11 cellular contexts compared by ENCODE assay signal in the genomic region with DNA sequence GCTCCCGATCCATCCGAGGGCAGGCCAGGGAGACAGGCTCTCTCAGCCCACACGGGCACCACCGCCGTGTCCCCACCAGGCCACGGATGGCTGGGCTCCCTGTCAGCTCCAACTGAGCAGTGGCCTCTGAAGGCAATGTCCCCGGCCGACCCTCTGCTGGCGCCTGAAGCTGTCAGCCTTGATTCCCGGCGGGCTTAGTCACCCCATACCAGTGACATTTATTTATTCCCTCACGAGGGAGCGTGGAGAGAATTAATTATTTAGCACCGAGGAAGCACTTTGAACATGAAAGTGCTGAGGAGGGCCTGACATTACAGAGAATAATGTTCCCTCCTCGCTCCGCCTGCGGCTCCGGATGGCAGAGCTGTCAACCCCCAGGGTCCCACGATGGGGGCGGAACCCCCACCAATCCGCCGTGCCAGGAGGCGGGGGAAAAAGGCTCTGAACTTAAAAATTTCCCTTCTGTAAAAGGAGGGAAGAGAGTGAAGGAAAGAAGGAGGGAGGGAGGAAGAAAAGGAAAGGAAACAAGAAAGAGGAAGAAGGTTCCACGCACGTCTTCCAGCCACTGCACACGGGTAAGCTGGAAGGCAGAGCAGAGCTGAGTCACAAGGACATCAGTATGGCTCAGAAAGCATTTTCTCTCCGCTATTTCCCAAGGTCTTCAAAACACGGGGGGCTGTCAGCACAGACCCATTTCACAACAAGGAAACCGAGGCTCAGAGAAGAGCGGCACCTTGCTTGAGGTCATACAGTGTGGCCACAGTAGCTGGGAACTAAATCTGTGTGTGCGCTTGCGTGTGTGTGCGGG.
DNase-seq lines count a peak whose midpoint lies in the region; TF ChIP-seq lines count a peak whose summit lies in the region.
"Had no signal": no experiment of that assay in that cellular context is flagged by ENCODE, and none has a peak within 500 bp of the region (broad histone marks: within the 10 kb centered on the region; RNA-seq: fewer than 3 reads in every experiment).

No MANE protein-coding gene starts in this region.

- no peaks in the 10 kb centered on the region for H3K27me3 ChIP-seq in muscle layer of duodenum (ENCODE audit: low read depth, low read length)
- H3K27me3 ChIP-seq: spleen had no signal

- H3K9me3 ChIP-seq in muscle layer of duodenum (ENCODE audit: control insufficient read depth in 1 of 2, low read length in 2 of 2) = no peaks in the 10 kb centered on the region
- H3K9me3 ChIP-seq: A549, spleen had no signal

- H3K27me3 Mint-ChIP-seq in endothelial cell (ENCODE audit: unreplicated experiment) = peaks cover 12% of the 10 kb centered on the region
- H3K27me3 Mint-ChIP-seq: activated CD4-positive, alpha-beta T cell treated with anti-CD3 and anti-CD28 coated beads, Interleukin-2, amount 10 ng/mL, durations not matched to agents 7 days and 5 days had no signal

- peak overlapping the region; percentile 42 for H3K4me3 Mint-ChIP-seq in endothelial cell (ENCODE audit: unreplicated experiment)
- H3K4me3 Mint-ChIP-seq: activated CD4-positive, alpha-beta T cell treated with anti-CD3 and anti-CD28 coated beads, Interleukin-2, amount 10 ng/mL, durations not matched to agents 7 days and 5 days had no signal

- H3K27ac ChIP-seq in muscle layer of duodenum (ENCODE audit: low read length) = peak overlapping the region; percentile 63

- peaks cover 3% of the 10 kb centered on the region for H3K36me3 Mint-ChIP-seq in endothelial cell (ENCODE audit: low read depth, unreplicated experiment)

- peak overlapping the region; percentile 26 to 42 for H3K4me3 ChIP-seq in muscle layer of duodenum (ENCODE audit: low read depth in 1 of 2, low read length in 2 of 2)
- H3K4me3 ChIP-seq: A549, spleen had no signal

- H3K9me3 Mint-ChIP-seq in endothelial cell (ENCODE audit: unreplicated experiment) = no peaks in the 10 kb centered on the region

- DNase-seq in SKM-1 treated with dmso at 0.1 percent for 144 hours (lab: John Stamatoyannopoulos, UW; ENCODE audit: unreplicated experiment) (peak; percentile 15), SKM-1 (lab: John Stamatoyannopoulos, UW; ENCODE audit: unreplicated experiment) (no peak), endothelial cell (ENCODE audit: low spot score) (no peak), ureter (ENCODE audit: low spot score) (peak; percentile 70), epidermal melanocyte (ENCODE audit: insufficient read length, low spot score) (no peak), HT-29 (ENCODE audit: low spot score) (no peak)
- DNase-seq in activated CD4-positive, alpha-beta T cell treated with anti-CD3 and anti-CD28 coated beads, Interleukin-2, amount 50 U/mL, for 1 hour = no peak
- DNase-seq: activated CD4-positive, alpha-beta T cell treated with anti-CD3 and anti-CD28 coated beads, Interleukin-2, amount 10 ng/mL, durations not matched to agents 7 days and 5 days; spleen had no signal

- H3K27ac Mint-ChIP-seq in endothelial cell (ENCODE audit: unreplicated experiment) = peak overlapping the region; percentile 75
- H3K27ac Mint-ChIP-seq: activated CD4-positive, alpha-beta T cell treated with anti-CD3 and anti-CD28 coated beads, Interleukin-2, amount 10 ng/mL, durations not matched to agents 7 days and 5 days had no signal

- peaks cover 8 to 27% of the 10 kb centered on the region in 2 donors for H3K4me1 ChIP-seq in muscle layer of duodenum (ENCODE audit: control insufficient read depth in 1 of 2, insufficient read depth in 2 of 2, low read length in 2 of 2)

- no peaks in the 10 kb centered on the region for H3K36me3 ChIP-seq in muscle layer of duodenum (ENCODE audit: control insufficient read depth in 1 of 2, insufficient read depth in 2 of 2, low read length in 2 of 2)
- H3K36me3 ChIP-seq: spleen had no signal

- peaks cover 10% of the 10 kb centered on the region for H3K4me1 Mint-ChIP-seq in endothelial cell (ENCODE audit: unreplicated experiment)
- H3K4me1 Mint-ChIP-seq: activated CD4-positive, alpha-beta T cell treated with anti-CD3 and anti-CD28 coated beads, Interleukin-2, amount 10 ng/mL, durations not matched to agents 7 days and 5 days had no signal

- no peak for TF ChIP-seq CTCF in endothelial cell (IDR thresholded peaks at IDR 0.05; ENCODE audit: unreplicated experiment)

Comparison
In these comparisons a context has a peak if more than half of its experiments do, and no peak if none do; other contexts are left out.
1. DNase-seq: peak in SKM-1 treated with dmso at 0.1 percent for 144 hours (single experiment) and ureter (single experiment); none in SKM-1 (single experiment), endothelial cell (single experiment), epidermal melanocyte (single experiment), HT-29 (single experiment) and activated CD4-positive, alpha-beta T cell treated with anti-CD3 and anti-CD28 coated beads, Interleukin-2, amount 50 U/mL, for 1 hour (single experiment).